In genomic region chr5:112165399-112165798, GRCh38 we compare ENCODE assay signal across 21 cellular contexts.
DNase-seq lines count a peak whose midpoint lies in the region; ATAC-seq and TF ChIP-seq lines count a peak whose summit lies in the region.
"Had no signal": no experiment of that assay in that cellular context is flagged by ENCODE, and none has a peak within 500 bp of the region (broad histone marks: within the 10 kb centered on the region; RNA-seq: fewer than 3 reads in every experiment).

No MANE protein-coding gene starts in this region.

- TF ChIP-seq EP300 in suprapubic skin (IDR thresholded peaks at IDR 0.05) = no peak

- peak overlapping the region; percentile 16 for H3K9ac ChIP-seq in mesendoderm (ENCODE audit: low read length)
- no peak overlapping the region for H3K9ac ChIP-seq in colonic mucosa (ENCODE audit: low read depth in 2 of 2, low read length in 2 of 2)
- H3K9ac ChIP-seq: SK-N-SH had no signal

- H3K36me3 ChIP-seq in GM23338 (ENCODE audit: insufficient read depth) (peaks cover 20% of the 10 kb centered on the region), mesendoderm (ENCODE audit: control insufficient read depth, insufficient read depth, low read length) (peaks cover 8% of the 10 kb centered on the region), suprapubic skin (peaks cover 68% of the 10 kb centered on the region), colonic mucosa (no peaks in the 10 kb centered on the region)
- H3K36me3 ChIP-seq: breast epithelium had no signal

- H3K23ac ChIP-seq in mesendoderm (ENCODE audit: low read length) = no peak overlapping the region

- H2BK120ac ChIP-seq in mesendoderm (ENCODE audit: low read depth, low read length) = no peak overlapping the region

- no peaks in the 10 kb centered on the region for H3K27me3 ChIP-seq in GM23338 (ENCODE audit: insufficient read depth)
- no peaks in the 10 kb centered on the region for H3K27me3 ChIP-seq in mesendoderm (ENCODE audit: insufficient read depth, low read length, poor library complexity)
- H3K27me3 ChIP-seq in suprapubic skin = no peaks in the 10 kb centered on the region
- H3K27me3 ChIP-seq in colonic mucosa = no peaks in the 10 kb centered on the region
- H3K27me3 ChIP-seq: breast epithelium, upper lobe of left lung had no signal

- no peaks in the 10 kb centered on the region; the same call in 2 of the 3 replicates for H3K9me3 Mint-ChIP-seq in GM23338
- H3K9me3 Mint-ChIP-seq in activated naive CD8-positive, alpha-beta T cell (ENCODE audit: low read depth) = peaks cover 2% of the 10 kb centered on the region
- H3K9me3 Mint-ChIP-seq: mesothelial cell of epicardium, natural killer cell had no signal

- H4K20me1 ChIP-seq in GM23338 (replicated peaks; ENCODE audit: insufficient read depth) = peaks cover 10% of the 10 kb centered on the region

- intact Hi-C loops in colonic mucosa (cut with DNase I) = no loop called here

- H3K79me2 ChIP-seq in GM23338 (replicated peaks; ENCODE audit: insufficient read depth) (peaks cover 23% of the 10 kb centered on the region), mesendoderm (ENCODE audit: control insufficient read depth, insufficient read depth, low read length) (peaks cover 22% of the 10 kb centered on the region)

- H2AK5ac ChIP-seq in mesendoderm (ENCODE audit: low read length) = no peak overlapping the region

- peak overlapping the region; percentile 99 for H3K27ac Mint-ChIP-seq in GM23338
- H3K27ac Mint-ChIP-seq in activated naive CD8-positive, alpha-beta T cell = peak overlapping the region; percentile 75
- H3K27ac Mint-ChIP-seq: B cell had no signal

- H2BK5ac ChIP-seq in mesendoderm (ENCODE audit: low read length) = no peak overlapping the region

- H3K4ac ChIP-seq in mesendoderm (ENCODE audit: low read depth, low read length) = no peak overlapping the region

- no peak for TF ChIP-seq POLR2A in suprapubic skin (IDR thresholded peaks at IDR 0.05)

- H3K56ac ChIP-seq in mesendoderm (ENCODE audit: low read length) = no peak overlapping the region

- H3K36me3 Mint-ChIP-seq in GM23338 (ENCODE audit: low read depth) = peaks cover 61% of the 10 kb centered on the region
- H3K36me3 Mint-ChIP-seq in activated naive CD8-positive, alpha-beta T cell = peaks cover 19% of the 10 kb centered on the region

- 0 out of 2 replicates have a peak overlapping the region, but pooled peaks have one; percentile 1 for H3K4me3 ChIP-seq in GM23338
- H3K4me3 ChIP-seq in mesendoderm (ENCODE audit: low read length) = no peak overlapping the region
- H3K4me3 ChIP-seq in suprapubic skin = no peak overlapping the region
- H3K4me3 ChIP-seq in colonic mucosa = no peak overlapping the region
- H3K4me3 ChIP-seq: breast epithelium, upper lobe of left lung had no signal

- no peak overlapping the region for H4K5ac ChIP-seq in mesendoderm (ENCODE audit: low read length)

- no peak overlapping the region for H3K18ac ChIP-seq in mesendoderm (ENCODE audit: low read length)

- H3K27ac ChIP-seq in GM23338 (ENCODE audit: low read depth) (peak overlapping the region; percentile 91), mesendoderm (ENCODE audit: low read depth, low read length) (no peak overlapping the region), suprapubic skin (no peak overlapping the region), colonic mucosa (no peak overlapping the region)
- H3K27ac ChIP-seq: breast epithelium had no signal

- peaks cover 57% of the 10 kb centered on the region for H3K4me1 Mint-ChIP-seq in GM23338
- peaks cover 30% of the 10 kb centered on the region for H3K4me1 Mint-ChIP-seq in activated naive CD8-positive, alpha-beta T cell (ENCODE audit: low read depth)

- DNase-seq in DMS 273 (lab: John Stamatoyannopoulos, UW; ENCODE audit: unreplicated experiment) (peak; percentile 44), DMS 273 treated with DMSO at 0.1 percent for 48 hours (lab: John Stamatoyannopoulos, UW) (no peak), GM23338 (ENCODE audit: low spot score) (peak; percentile 18), mesendoderm (no peak), suprapubic skin (ENCODE audit: low spot score in 2 of 2) (no peak), colonic mucosa (no peak)
- DNase-seq in stimulated activated naive CD4-positive, alpha-beta T cell treated with Interleukin-2 at 50 U/mL for 16 hours (lab: John Stamatoyannopoulos, UW) = no peak
- DNase-seq: 8988T; Caco-2; cortex of kidney; KG1; MV-4-11; natural killer cell; NCI-H187; SK-N-SH; stimulated activated naive CD8-positive, alpha-beta T cell treated with anti-CD3 and anti-CD28 coated beads, Interleukin-15, Interleukin-2, amounts not matched to agents 100 U/mL and 50 U/mL, for 24 hours; upper lobe of left lung had no signal

- TF ChIP-seq CTCF in GM23338 (conservative IDR thresholded peaks at IDR 0.05; ENCODE audit: low read depth in 2 of 2) = no peak
- TF ChIP-seq CTCF in suprapubic skin (IDR thresholded peaks at IDR 0.05) = no peak
- no peak for TF ChIP-seq CTCF in colonic mucosa (IDR thresholded peaks at IDR 0.05)

- peak; percentile 2; the same call in 2 of the 3 replicates for ATAC-seq in GM23338
- ATAC-seq: natural killer cell; stimulated activated naive CD8-positive, alpha-beta T cell treated with anti-CD3 and anti-CD28 coated beads, Interleukin-15, Interleukin-2, amounts not matched to agents 100 U/mL and 50 U/mL, for 24 hours had no signal

- H3K9me2 ChIP-seq in GM23338 (ENCODE audit: insufficient read depth) = no peaks in the 10 kb centered on the region
- H3K9me2 ChIP-seq: SK-N-SH had no signal

- H2BK15ac ChIP-seq in mesendoderm (replicated peaks; ENCODE audit: low read depth) = no peak overlapping the region

- no peak overlapping the region for H4K8ac ChIP-seq in mesendoderm (ENCODE audit: low read depth, low read length)

- H3K4me2 ChIP-seq in GM23338 (peak overlapping the region; percentile 58), mesendoderm (ENCODE audit: low read length) (no peak overlapping the region)
- H3K4me2 ChIP-seq: SK-N-SH had no signal

- H3K4me1 ChIP-seq in GM23338 (ENCODE audit: insufficient read depth) (peaks cover 22% of the 10 kb centered on the region), mesendoderm (ENCODE audit: control insufficient read depth, low read depth, low read length) (peaks cover 5% of the 10 kb centered on the region), suprapubic skin (peaks cover 17% of the 10 kb centered on the region), colonic mucosa (no peaks in the 10 kb centered on the region)

- H2AFZ ChIP-seq in GM23338 = no peak overlapping the region

- H3K9me3 ChIP-seq in suprapubic skin (no peaks in the 10 kb centered on the region), colonic mucosa (no peaks in the 10 kb centered on the region)
- H3K9me3 ChIP-seq: breast epithelium, Caco-2, SK-N-SH, upper lobe of left lung had no signal

- WGBS in mesendoderm (ENCODE audit: extremely low coverage, insufficient coverage, low lambda C conversion rate) = no CpG with 5 or more reads among the region's 3 CpGs
- 71% methylated on average over 3 of the region's 3 CpGs for WGBS in suprapubic skin

- H3K27me3 Mint-ChIP-seq in GM23338 (ENCODE audit: insufficient read depth, low read depth, poor library complexity) = peaks cover 24% of the 10 kb centered on the region
- no peaks in the 10 kb centered on the region for H3K27me3 Mint-ChIP-seq in activated naive CD8-positive, alpha-beta T cell
- H3K27me3 Mint-ChIP-seq: B cell had no signal

- H3K4me3 Mint-ChIP-seq in GM23338 = peak overlapping the region; percentile 47
- H3K4me3 Mint-ChIP-seq in activated naive CD8-positive, alpha-beta T cell = peak overlapping the region; percentile 14
- H3K4me3 Mint-ChIP-seq: B cell, mesothelial cell of epicardium, natural killer cell had no signal

- peaks cover 3% of the 10 kb centered on the region for H3K79me1 ChIP-seq in mesendoderm (ENCODE audit: low read length)

- H3F3A ChIP-seq in GM23338 (replicated peaks; ENCODE audit: low read depth) = peaks cover 23% of the 10 kb centered on the region

TF ChIP-seq in GM23338, 12 proteins besides CTCF, POLR2A, EP300 and RAD21:
- TF ChIP-seq EZH2phosphoT487 (IDR thresholded peaks at IDR 0.05; ENCODE audit: unreplicated experiment) = no peak
- TF ChIP-seq POLR2AphosphoS5 (IDR thresholded peaks at IDR 0.05; ENCODE audit: low read depth) = peak; percentile 47; the same call in 1 of the 2 replicates

Comparison
In these comparisons a context has a peak if more than half of its experiments do, and no peak if none do; other contexts are left out.
1. DNase-seq: peak in DMS 273 (single experiment) and GM23338 (single experiment); none in DMS 273 treated with DMSO at 0.1 percent for 48 hours (single experiment), mesendoderm (single experiment), stimulated activated naive CD4-positive, alpha-beta T cell treated with Interleukin-2 at 50 U/mL for 16 hours (single experiment), suprapubic skin (0 of 2) and colonic mucosa (single experiment).